In genomic region chr15:38354321-38354929, GRCh38 we compare ENCODE assay signal across 7 cellular contexts.
DNase-seq lines count a peak whose midpoint lies in the region; ATAC-seq and TF ChIP-seq lines count a peak whose summit lies in the region.

No MANE protein-coding gene starts in this region.

- ATAC-seq in IMR-90 (ENCODE audit: low read depth) (peak; percentile 72), heart right ventricle (peak in 7 of 8 donors; percentile 47 to 83 (median 70))
- ATAC-seq in activated naive CD4-positive, alpha-beta T cell treated with anti-CD3 and anti-CD28 coated beads, Interleukin-2, amount 50 U/mL, for 72 hours = peak; percentile 36 to 43

- H3K9me3 ChIP-seq in IMR-90 (ENCODE audit: control insufficient read depth, insufficient read depth, low read length) (no peaks in the 10 kb centered on the region), SJSA1 (replicated peaks) (no peaks in the 10 kb centered on the region), heart right ventricle (no peaks in the 10 kb centered on the region)

- peaks cover 4% of the 10 kb centered on the region; the same call in 1 of the 2 replicates for H3K9me1 ChIP-seq in IMR-90 (ENCODE audit: insufficient read depth, low read length)

- H2AK5ac ChIP-seq in IMR-90 (ENCODE audit: low read depth, low read length) = no peak overlapping the region

- CTCF ChIA-PET in IMR-90 (lab: Yijun Ruan, JAX) = interaction anchor here (0.8 to 1.0 kb wide), 5 partner anchors 8 to 297 kb away, joined by 3 to 4 read pairs (median 3); no protein-coding TSS in a partner anchor

- H3K56ac ChIP-seq in IMR-90 (ENCODE audit: extremely low read depth, insufficient read depth, low read length) = no peak overlapping the region

- H3K27ac Mint-ChIP-seq in activated naive CD4-positive, alpha-beta T cell treated with anti-CD3 and anti-CD28 coated beads, Interleukin-2, amount 50 U/mL, for 72 hours = no peak overlapping the region

- H3K4me1 ChIP-seq in IMR-90 (ENCODE audit: control insufficient read depth, insufficient read depth, low read length) (peaks cover 7% of the 10 kb centered on the region; the same call in 1 of the 2 replicates), SJSA1 (replicated peaks) (no peaks in the 10 kb centered on the region), heart right ventricle (peaks cover 0 to 5% (median 0%) of the 10 kb centered on the region in 9 donors)

- H3K36me3 ChIP-seq in IMR-90 (ENCODE audit: control insufficient read depth, insufficient read depth, low read length) (peaks cover 16% of the 10 kb centered on the region), SJSA1 (peaks cover 21% of the 10 kb centered on the region), heart right ventricle (peaks cover 0 to 61% (median 9%) of the 10 kb centered on the region in 9 donors)

- no peak overlapping the region for H3K14ac ChIP-seq in IMR-90 (replicated peaks; ENCODE audit: low read depth, low read length)

- no peak overlapping the region for H3K18ac ChIP-seq in IMR-90 (ENCODE audit: low read depth, low read length)

- POLR2A ChIA-PET in IMR-90 (lab: Charles Lee; ENCODE audit: unreplicated experiment) = no interaction called here

- H4K8ac ChIP-seq in IMR-90 (ENCODE audit: low read depth in 2 of 2, low read length in 2 of 2) = no peak overlapping the region

- no peak overlapping the region for H4K91ac ChIP-seq in IMR-90 (ENCODE audit: insufficient read depth, low read depth, low read length)

- H4K5ac ChIP-seq in IMR-90 (ENCODE audit: low read depth, low read length) = no peak overlapping the region

- no peaks in the 10 kb centered on the region for H3K9me3 Mint-ChIP-seq in activated naive CD4-positive, alpha-beta T cell treated with anti-CD3 and anti-CD28 coated beads, Interleukin-2, amount 50 U/mL, for 72 hours

- in situ Hi-C loops in IMR-90 (cut with MboI; ENCODE audit: low sequenced_read_pairs) = loop anchor here (5.0 kb wide), 1 partner anchor 352 kb away; no protein-coding TSS in a partner anchor

- H3K23ac ChIP-seq in IMR-90 (ENCODE audit: low read depth, low read length) = no peak overlapping the region

- H2BK120ac ChIP-seq in IMR-90 (ENCODE audit: low read depth, low read length) = no peak overlapping the region

- no TSS peak for BruUV-seq in IMR-90 (replicated peaks; lab: Mats Ljungman, UMichigan)

- no peak overlapping the region for H3K9ac ChIP-seq in IMR-90 (ENCODE audit: low read depth, low read length)

- H2BK20ac ChIP-seq in IMR-90 (ENCODE audit: low read depth, low read length) = no peak overlapping the region

- dilution Hi-C loops in IMR-90 (cut with HindIII; ENCODE audit: low sequenced_read_pairs, unreplicated experiment) = no loop called here

- no peak overlapping the region for H3K4me2 ChIP-seq in IMR-90 (ENCODE audit: low read depth, low read length)

- intact Hi-C loops in IMR-90 (cut with micrococcal nuclease) = loop anchor here (1.0 to 5.0 kb wide), 5 partner anchors 33 to 351 kb away; partner anchors contain the start of gene SPRED1
- intact Hi-C loops in heart right ventricle (cut with DNase I) = loop anchor here in 9 of 10 donors (2.0 to 10.0 kb wide), 14 partner anchors 58 to 360 kb away; partner anchors contain the start of gene SPRED1 (in 5 of the 9)

- no peaks in the 10 kb centered on the region for H4K20me1 ChIP-seq in IMR-90 (ENCODE audit: insufficient read depth, low read length)

- H2BK15ac ChIP-seq in IMR-90 (ENCODE audit: low read depth, low read length) = no peak overlapping the region

- WGBS in IMR-90 (ENCODE audit: extremely low coverage in 2 of 2, insufficient read length in 1 of 2), 2 experiments = no CpG with 5 or more reads among the region's 3 CpGs
- WGBS in heart right ventricle, 2 donors = 40 to 44% methylated on average over 3 of the region's 3 CpGs

- H2BK5ac ChIP-seq in IMR-90 (ENCODE audit: low read depth, low read length, poor library complexity, severe bottlenecking) = peak overlapping the region; percentile 24

- no peak for TF ChIP-seq POLR2A in IMR-90 (IDR thresholded peaks at IDR 0.05; ENCODE audit: low read depth, low read length)

- DNase-seq in IMR-90 = peak; percentile 75
- DNase-seq in SJSA1 (ENCODE audit: low read depth in 1 of 2, low spot score in 2 of 2) = peak; percentile 51 to 57
- DNase-seq in activated naive CD4-positive, alpha-beta T cell treated with anti-CD3 and anti-CD28 coated beads, Interleukin-2, amount 50 U/mL, for 72 hours (ENCODE audit: low spot score in 2 of 2) = peak in 1 of 2 donors; percentile 43
- peak in 1 of 2 donors; percentile 70 for DNase-seq in heart right ventricle
- peak; percentile 60 for DNase-seq in retina
- no peak for DNase-seq in SKM-1 treated with dmso at 0.1 percent for 144 hours (lab: John Stamatoyannopoulos, UW; ENCODE audit: unreplicated experiment)

- H3K27me3 ChIP-seq in IMR-90 (ENCODE audit: control insufficient read depth, insufficient read depth, low read length) = no peaks in the 10 kb centered on the region
- no peaks in the 10 kb centered on the region for H3K27me3 ChIP-seq in SJSA1 (replicated peaks)
- H3K27me3 ChIP-seq in heart right ventricle = no peaks in the 10 kb centered on the region

- no peak overlapping the region for H3K27ac ChIP-seq in IMR-90 (ENCODE audit: insufficient read depth, low read length)
- no peak overlapping the region for H3K27ac ChIP-seq in SJSA1
- no peak overlapping the region for H3K27ac ChIP-seq in heart right ventricle

- H3K4me3 ChIP-seq in IMR-90 (ENCODE audit: insufficient read depth, low read depth, low read length) (no peak overlapping the region), SJSA1 (no peak overlapping the region), heart right ventricle (no peak overlapping the region)

- H3K4ac ChIP-seq in IMR-90 (ENCODE audit: low read depth, low read length) = no peak overlapping the region

- H2AFZ ChIP-seq in IMR-90 (replicated peaks; ENCODE audit: low read length, poor library complexity) = no peak overlapping the region

- no peak overlapping the region for H2AK9ac ChIP-seq in IMR-90 (replicated peaks; ENCODE audit: low read depth, low read length, poor library complexity)

- peaks cover 18 to 21% of the 10 kb centered on the region in 2 experiments for H3K79me1 ChIP-seq in IMR-90 (ENCODE audit: low read depth in 1 of 2, low read length in 2 of 2)

- H3K36me3 Mint-ChIP-seq in activated naive CD4-positive, alpha-beta T cell treated with anti-CD3 and anti-CD28 coated beads, Interleukin-2, amount 50 U/mL, for 72 hours = no peaks in the 10 kb centered on the region

- TF ChIP-seq CTCF in GM12872 (IDR thresholded peaks at IDR 0.05; ENCODE audit: insufficient read depth, low read depth, low read length) (peak; percentile 73), IMR-90 (conservative IDR thresholded peaks at IDR 0.05; ENCODE audit: low read depth, low read length) (peak; percentile 80), heart right ventricle (IDR thresholded peaks at IDR 0.05) (peak; percentile 73 to 90 (median 82))

- peak; percentile 85 for TF ChIP-seq RAD21 in IMR-90 (IDR thresholded peaks at IDR 0.05; ENCODE audit: low read length)

TF ChIP-seq in IMR-90, 13 proteins besides CTCF, POLR2A, EP300 and RAD21:
- TF ChIP-seq SMC3 (IDR thresholded peaks at IDR 0.05; ENCODE audit: low read depth, low read length) = peak; percentile 85
- TF ChIP-seq RCOR1 (IDR thresholded peaks at IDR 0.05; ENCODE audit: insufficient replicate concordance, low read length) = no peak
